Comparison of ENCODE assay signal across 9 cellular contexts in the genomic region with DNA sequence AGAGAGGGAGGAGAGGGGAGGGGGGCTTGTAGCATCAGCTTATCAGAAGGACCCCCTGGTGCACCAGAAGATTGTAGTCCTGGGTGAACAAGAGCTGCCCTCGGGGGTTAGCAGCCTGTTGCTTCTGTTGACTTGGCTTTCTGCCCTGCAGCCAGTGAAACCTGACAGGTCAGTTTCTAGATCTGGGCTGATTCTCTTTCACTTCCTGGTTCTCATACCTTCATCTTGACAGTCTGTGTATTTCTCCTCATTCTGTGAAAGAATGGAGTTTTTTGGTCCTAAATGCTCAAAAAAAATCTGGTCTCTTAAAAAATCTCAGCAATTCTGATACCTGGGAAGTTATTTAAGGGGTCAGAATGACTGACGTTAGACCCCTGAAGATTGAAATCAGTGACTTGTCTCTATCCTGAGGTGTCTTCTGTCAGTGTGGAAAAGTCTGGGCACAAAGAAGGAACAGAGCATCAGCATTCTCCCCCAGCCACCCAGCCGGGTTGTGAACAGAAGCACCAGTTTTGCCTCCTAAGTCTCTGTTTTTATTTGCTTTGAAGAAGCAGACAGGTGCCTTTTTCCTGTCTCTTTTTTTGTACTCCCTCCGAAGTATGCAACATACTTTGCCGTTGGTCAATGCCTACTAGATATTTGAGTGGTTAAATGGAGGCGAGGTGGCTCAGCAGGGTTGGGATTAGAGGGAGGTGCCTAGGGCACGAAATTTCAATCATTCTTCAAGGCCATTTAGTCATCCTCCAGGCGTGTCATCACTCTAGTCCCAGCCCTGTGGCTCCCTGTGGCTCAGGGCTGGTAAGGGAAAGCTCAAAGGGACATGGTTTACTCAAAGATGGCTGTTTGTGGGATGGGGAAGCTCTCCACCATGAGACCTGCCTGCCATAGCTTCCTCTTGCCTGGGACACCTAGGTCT. TPM values are rescaled to one million over a fixed set of nuclear protein-coding genes. Genes with fewer than 3 reads are reported as not detected.
DNase-seq lines count a peak whose midpoint lies in the region; ATAC-seq and TF ChIP-seq lines count a peak whose summit lies in the region.
"Had no signal": no experiment of that assay in that cellular context is flagged by ENCODE, and none has a peak within 500 bp of the region (broad histone marks: within the 10 kb centered on the region; RNA-seq: fewer than 3 reads in every experiment).

No MANE protein-coding gene starts in this region.

- H4K20me1 ChIP-seq in SU-DHL-6 (ENCODE audit: low read depth, low read length): no peaks in the 10 kb centered on the region

- DNase-seq in GM10266 (ENCODE audit: extremely low spot score): peak; percentile 61
- peak; percentile 54 for DNase-seq in HT1080 (ENCODE audit: low read depth)
- peak in 1 of 2 experiments; percentile 61 for DNase-seq in mesothelial cell of epicardium (ENCODE audit: low spot score in 2 of 2, unreplicated experiment in 2 of 2)
- DNase-seq in natural killer cell: no peak
- DNase-seq in cerebellum (ENCODE audit: low spot score): no peak
- no peak for DNase-seq in SHP77 treated with DMSO at 0.1 percent for 48 hours (lab: John Stamatoyannopoulos, UW)
- DNase-seq: psoas muscle had no signal

- H3K36me3 Mint-ChIP-seq in mesothelial cell of epicardium: peaks cover 4% of the 10 kb centered on the region
- no peaks in the 10 kb centered on the region for H3K36me3 Mint-ChIP-seq in natural killer cell

- H3K27me3 ChIP-seq in SU-DHL-6 (ENCODE audit: low read length): no peaks in the 10 kb centered on the region

- H3K36me3 ChIP-seq in SU-DHL-6 (ENCODE audit: low read length): peaks cover 15% of the 10 kb centered on the region

- peak overlapping the region; percentile 58 for H3K9ac ChIP-seq in SU-DHL-6 (ENCODE audit: low read length)

- H3K27ac Mint-ChIP-seq in mesothelial cell of epicardium: peak overlapping the region; percentile 98
- no peak overlapping the region for H3K27ac Mint-ChIP-seq in natural killer cell

- H3K27ac ChIP-seq in SU-DHL-6 (ENCODE audit: low read depth, low read length): peak overlapping the region; percentile 98
- H3K27ac ChIP-seq: psoas muscle had no signal

- peak overlapping the region; percentile 70 for H3K4me2 ChIP-seq in SU-DHL-6 (ENCODE audit: low read depth, low read length, poor library complexity, severe bottlenecking)

- H3K79me2 ChIP-seq in SU-DHL-6 (ENCODE audit: insufficient read depth, low read length): peaks cover 78% of the 10 kb centered on the region

- peak overlapping the region; percentile 25 for H3K4me3 ChIP-seq in SU-DHL-6 (ENCODE audit: insufficient read depth, low read length, poor library complexity, severe bottlenecking)
- H3K4me3 ChIP-seq: psoas muscle had no signal

- TF ChIP-seq CTCF in GM10266 (IDR thresholded peaks at IDR 0.05; ENCODE audit: control insufficient read depth, insufficient read depth, low read depth, missing control alignments) (no peak), SU-DHL-6 (IDR thresholded peaks at IDR 0.05; ENCODE audit: insufficient read depth, low read length, poor library complexity, severe bottlenecking) (no peak), mesothelial cell of epicardium (IDR thresholded peaks at IDR 0.05; ENCODE audit: unreplicated experiment) (no peak), natural killer cell (IDR thresholded peaks at IDR 0.05) (no peak)

- peaks cover 74% of the 10 kb centered on the region for H3F3A ChIP-seq in SU-DHL-6 (ENCODE audit: insufficient read depth)

- H3K4me3 Mint-ChIP-seq in mesothelial cell of epicardium (peak overlapping the region; percentile 2), natural killer cell (no peak overlapping the region)

- no peaks in the 10 kb centered on the region for H3K9me2 ChIP-seq in SU-DHL-6 (replicated peaks; ENCODE audit: insufficient read depth, low read length)

- H3K27me3 Mint-ChIP-seq in mesothelial cell of epicardium (ENCODE audit: low read depth) (no peaks in the 10 kb centered on the region), natural killer cell (ENCODE audit: low read depth in 2 of 2) (no peaks in the 10 kb centered on the region)

- no peaks in the 10 kb centered on the region for H3K9me3 Mint-ChIP-seq in mesothelial cell of epicardium
- no peaks in the 10 kb centered on the region for H3K9me3 Mint-ChIP-seq in natural killer cell

- ATAC-seq in GM21526 (IDR thresholded peaks at IDR 0.05; ENCODE audit: low FRiP score, unreplicated experiment): peak; percentile 58
- no peak for ATAC-seq in natural killer cell

- H3K9me3 ChIP-seq in SU-DHL-6 (ENCODE audit: insufficient read depth, low read length): no peaks in the 10 kb centered on the region
- H3K9me3 ChIP-seq: psoas muscle had no signal

- no peak overlapping the region for H2AFZ ChIP-seq in SU-DHL-6 (ENCODE audit: low read depth, low read length, severe bottlenecking)

- peaks cover 25% of the 10 kb centered on the region for H3K4me1 Mint-ChIP-seq in mesothelial cell of epicardium
- peaks cover 0 to 25% of the 10 kb centered on the region in 2 donors for H3K4me1 Mint-ChIP-seq in natural killer cell

- intact Hi-C loops in natural killer cell (cut with micrococcal nuclease): no loop called here

RNA-seq across cellular contexts. Expression of gene TTC9, which starts 24.0 kb away (rescaled TPM):
- 0.80 and 0.87 TPM in 2 replicates for total RNA-seq in HT1080 (2014; rRNA removed; shearing (Covaris generic))
- 0.93 and 1.2 TPM in 2 replicates for polyA plus RNA-seq in HT1080 (2015; cell fraction: cytosol; rRNA removed)
- polyA plus RNA-seq in HT1080 (2015; cell fraction: nucleus; rRNA removed): 0.70 and 0.94 TPM in 2 replicates
- total RNA-seq in mesothelial cell of epicardium: 4.6 to 5.1 TPM (median 4.8 TPM) in 3 replicates
- total RNA-seq in natural killer cell: 1 to 10 TPM; 2.4 to 5.6 (median 3.8) TPM
- 15.5 TPM for total RNA-seq in cerebellum

Comparison
In these comparisons a context has a peak if more than half of its experiments do, and no peak if none do; other contexts are left out.
1. DNase-seq: peak in GM10266 (single experiment) and HT1080 (single experiment); none in natural killer cell (single experiment), cerebellum (single experiment) and SHP77 treated with DMSO at 0.1 percent for 48 hours (single experiment).